In genomic region chr18:74148543-74149070, GRCh38 we compare ENCODE assay signal across 1 cellular context.
TF ChIP-seq lines count a peak whose summit lies in the region.

No MANE protein-coding gene starts in this region.

TF ChIP-seq in K562, 482 proteins besides CTCF, POLR2A, EP300 and RAD21 (continued from another document and continues in another):
- TF ChIP-seq, protein P1, sequence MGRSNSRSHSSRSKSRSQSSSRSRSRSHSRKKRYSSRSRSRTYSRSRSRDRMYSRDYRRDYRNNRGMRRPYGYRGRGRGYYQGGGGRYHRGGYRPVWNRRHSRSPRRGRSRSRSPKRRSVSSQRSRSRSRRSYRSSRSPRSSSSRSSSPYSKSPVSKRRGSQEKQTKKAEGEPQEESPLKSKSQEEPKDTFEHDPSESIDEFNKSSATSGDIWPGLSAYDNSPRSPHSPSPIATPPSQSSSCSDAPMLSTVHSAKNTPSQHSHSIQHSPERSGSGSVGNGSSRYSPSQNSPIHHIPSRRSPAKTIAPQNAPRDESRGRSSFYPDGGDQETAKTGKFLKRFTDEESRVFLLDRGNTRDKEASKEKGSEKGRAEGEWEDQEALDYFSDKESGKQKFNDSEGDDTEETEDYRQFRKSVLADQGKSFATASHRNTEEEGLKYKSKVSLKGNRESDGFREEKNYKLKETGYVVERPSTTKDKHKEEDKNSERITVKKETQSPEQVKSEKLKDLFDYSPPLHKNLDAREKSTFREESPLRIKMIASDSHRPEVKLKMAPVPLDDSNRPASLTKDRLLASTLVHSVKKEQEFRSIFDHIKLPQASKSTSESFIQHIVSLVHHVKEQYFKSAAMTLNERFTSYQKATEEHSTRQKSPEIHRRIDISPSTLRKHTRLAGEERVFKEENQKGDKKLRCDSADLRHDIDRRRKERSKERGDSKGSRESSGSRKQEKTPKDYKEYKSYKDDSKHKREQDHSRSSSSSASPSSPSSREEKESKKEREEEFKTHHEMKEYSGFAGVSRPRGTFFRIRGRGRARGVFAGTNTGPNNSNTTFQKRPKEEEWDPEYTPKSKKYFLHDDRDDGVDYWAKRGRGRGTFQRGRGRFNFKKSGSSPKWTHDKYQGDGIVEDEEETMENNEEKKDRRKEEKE (IDR thresholded peaks at IDR 0.05; ENCODE audit: borderline replicate concordance in 1 of 2, control insufficient read depth in 1 of 2, low read depth in 2 of 2, low read length in 1 of 2) = no peak
- TF ChIP-seq PCBP1 (IDR thresholded peaks at IDR 0.05; ENCODE audit: low read depth, low read length, poor library complexity, severe bottlenecking) = no peak
- TF ChIP-seq, protein P2, sequence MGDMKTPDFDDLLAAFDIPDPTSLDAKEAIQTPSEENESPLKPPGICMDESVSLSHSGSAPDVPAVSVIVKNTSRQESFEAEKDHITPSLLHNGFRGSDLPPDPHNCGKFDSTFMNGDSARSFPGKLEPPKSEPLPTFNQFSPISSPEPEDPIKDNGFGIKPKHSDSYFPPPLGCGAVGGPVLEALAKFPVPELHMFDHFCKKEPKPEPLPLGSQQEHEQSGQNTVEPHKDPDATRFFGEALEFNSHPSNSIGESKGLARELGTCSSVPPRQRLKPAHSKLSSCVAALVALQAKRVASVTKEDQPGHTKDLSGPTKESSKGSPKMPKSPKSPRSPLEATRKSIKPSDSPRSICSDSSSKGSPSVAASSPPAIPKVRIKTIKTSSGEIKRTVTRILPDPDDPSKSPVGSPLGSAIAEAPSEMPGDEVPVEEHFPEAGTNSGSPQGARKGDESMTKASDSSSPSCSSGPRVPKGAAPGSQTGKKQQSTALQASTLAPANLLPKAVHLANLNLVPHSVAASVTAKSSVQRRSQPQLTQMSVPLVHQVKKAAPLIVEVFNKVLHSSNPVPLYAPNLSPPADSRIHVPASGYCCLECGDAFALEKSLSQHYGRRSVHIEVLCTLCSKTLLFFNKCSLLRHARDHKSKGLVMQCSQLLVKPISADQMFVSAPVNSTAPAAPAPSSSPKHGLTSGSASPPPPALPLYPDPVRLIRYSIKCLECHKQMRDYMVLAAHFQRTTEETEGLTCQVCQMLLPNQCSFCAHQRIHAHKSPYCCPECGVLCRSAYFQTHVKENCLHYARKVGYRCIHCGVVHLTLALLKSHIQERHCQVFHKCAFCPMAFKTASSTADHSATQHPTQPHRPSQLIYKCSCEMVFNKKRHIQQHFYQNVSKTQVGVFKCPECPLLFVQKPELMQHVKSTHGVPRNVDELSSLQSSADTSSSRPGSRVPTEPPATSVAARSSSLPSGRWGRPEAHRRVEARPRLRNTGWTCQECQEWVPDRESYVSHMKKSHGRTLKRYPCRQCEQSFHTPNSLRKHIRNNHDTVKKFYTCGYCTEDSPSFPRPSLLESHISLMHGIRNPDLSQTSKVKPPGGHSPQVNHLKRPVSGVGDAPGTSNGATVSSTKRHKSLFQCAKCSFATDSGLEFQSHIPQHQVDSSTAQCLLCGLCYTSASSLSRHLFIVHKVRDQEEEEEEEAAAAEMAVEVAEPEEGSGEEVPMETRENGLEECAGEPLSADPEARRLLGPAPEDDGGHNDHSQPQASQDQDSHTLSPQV (IDR thresholded peaks at IDR 0.05) = no peak
- no peak for TF ChIP-seq MBD2 (IDR thresholded peaks at IDR 0.05; ENCODE audit: borderline replicate concordance, low read depth)
- no peak for TF ChIP-seq MTA3 (IDR thresholded peaks at IDR 0.05; ENCODE audit: borderline replicate concordance)
- TF ChIP-seq KAT8 (IDR thresholded peaks at IDR 0.05; ENCODE audit: low read depth) = no peak
- TF ChIP-seq HEY1 (CRISPR knock-in tag; IDR thresholded peaks at IDR 0.05; ENCODE audit: borderline replicate concordance) = no peak
- TF ChIP-seq, protein P3, sequence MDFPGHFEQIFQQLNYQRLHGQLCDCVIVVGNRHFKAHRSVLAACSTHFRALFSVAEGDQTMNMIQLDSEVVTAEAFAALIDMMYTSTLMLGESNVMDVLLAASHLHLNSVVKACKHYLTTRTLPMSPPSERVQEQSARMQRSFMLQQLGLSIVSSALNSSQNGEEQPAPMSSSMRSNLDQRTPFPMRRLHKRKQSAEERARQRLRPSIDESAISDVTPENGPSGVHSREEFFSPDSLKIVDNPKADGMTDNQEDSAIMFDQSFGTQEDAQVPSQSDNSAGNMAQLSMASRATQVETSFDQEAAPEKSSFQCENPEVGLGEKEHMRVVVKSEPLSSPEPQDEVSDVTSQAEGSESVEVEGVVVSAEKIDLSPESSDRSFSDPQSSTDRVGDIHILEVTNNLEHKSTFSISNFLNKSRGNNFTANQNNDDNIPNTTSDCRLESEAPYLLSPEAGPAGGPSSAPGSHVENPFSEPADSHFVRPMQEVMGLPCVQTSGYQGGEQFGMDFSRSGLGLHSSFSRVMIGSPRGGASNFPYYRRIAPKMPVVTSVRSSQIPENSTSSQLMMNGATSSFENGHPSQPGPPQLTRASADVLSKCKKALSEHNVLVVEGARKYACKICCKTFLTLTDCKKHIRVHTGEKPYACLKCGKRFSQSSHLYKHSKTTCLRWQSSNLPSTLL (IDR thresholded peaks at IDR 0.05) = no peak
- peak; percentile 42 for TF ChIP-seq PHF20 (IDR thresholded peaks at IDR 0.05; ENCODE audit: partially characterized antibody)
- no peak for TF ChIP-seq CBFA2T2 (conservative IDR thresholded peaks at IDR 0.05)
- TF ChIP-seq ATF1 (CRISPR knock-in tag; IDR thresholded peaks at IDR 0.05) = no peak
- peak; percentile 79 for TF ChIP-seq ATF1 (tag; IDR thresholded peaks at IDR 0.05)
- no peak for TF ChIP-seq ZFP36 (IDR thresholded peaks at IDR 0.05; ENCODE audit: low read depth, low read length, partially characterized antibody)
- no peak for TF ChIP-seq ARHGAP35 (IDR thresholded peaks at IDR 0.05; ENCODE audit: partially characterized antibody)
- TF ChIP-seq PHTF2 (CRISPR knock-in tag; IDR thresholded peaks at IDR 0.05) = no peak
- TF ChIP-seq KLF16 (IDR thresholded peaks at IDR 0.05) = no peak
- no peak for TF ChIP-seq MXD1 (CRISPR knock-in tag; IDR thresholded peaks at IDR 0.05; ENCODE audit: borderline replicate concordance, poor library complexity, severe bottlenecking)
- no peak for TF ChIP-seq DDX20 (tag; IDR thresholded peaks at IDR 0.05; ENCODE audit: low read depth)
- no peak for TF ChIP-seq PHB (CRISPR knock-in tag; IDR thresholded peaks at IDR 0.05)
- TF ChIP-seq E4F1 (CRISPR knock-in tag; IDR thresholded peaks at IDR 0.05; ENCODE audit: borderline replicate concordance) = no peak
- TF ChIP-seq ZNF696 (CRISPR knock-in tag; conservative IDR thresholded peaks at IDR 0.05) = no peak
- TF ChIP-seq USF2 (CRISPR knock-in tag; IDR thresholded peaks at IDR 0.05) = no peak
- TF ChIP-seq HNRNPLL (IDR thresholded peaks at IDR 0.05; ENCODE audit: low read depth, low read length, poor library complexity, severe bottlenecking) = no peak
- TF ChIP-seq CHD2 (IDR thresholded peaks at IDR 0.05; ENCODE audit: low read depth, low read length) = no peak
- no peak for TF ChIP-seq HDAC8 (tag; IDR thresholded peaks at IDR 0.05)
- TF ChIP-seq TFAM (CRISPR knock-in tag; conservative IDR thresholded peaks at IDR 0.05) = no peak
- TF ChIP-seq ZNF384 (IDR thresholded peaks at IDR 0.05; ENCODE audit: low read depth, low read length) = no peak
- TF ChIP-seq FOXO4 (CRISPR knock-in tag; IDR thresholded peaks at IDR 0.05) = no peak
- TF ChIP-seq ZBTB2 (IDR thresholded peaks at IDR 0.05) = no peak
- TF ChIP-seq TOE1 (IDR thresholded peaks at IDR 0.05; ENCODE audit: borderline replicate concordance) = no peak
- no peak for TF ChIP-seq TOE1 (CRISPR knock-in tag; IDR thresholded peaks at IDR 0.05; ENCODE audit: borderline replicate concordance, low read depth)
- TF ChIP-seq CBX5 (IDR thresholded peaks at IDR 0.05; ENCODE audit: borderline replicate concordance, low read depth) = no peak
- no peak for TF ChIP-seq CEBPB (tag; IDR thresholded peaks at IDR 0.05)
- TF ChIP-seq HDAC1 (IDR thresholded peaks at IDR 0.05) = peak in 1 of 2 experiments; percentile 57; a peak in 1 of 4 replicates
- TF ChIP-seq TGIF2 (CRISPR knock-in tag; IDR thresholded peaks at IDR 0.05) = no peak
- TF ChIP-seq LCOR (CRISPR knock-in tag; IDR thresholded peaks at IDR 0.05) = no peak
- TF ChIP-seq, protein P4, sequence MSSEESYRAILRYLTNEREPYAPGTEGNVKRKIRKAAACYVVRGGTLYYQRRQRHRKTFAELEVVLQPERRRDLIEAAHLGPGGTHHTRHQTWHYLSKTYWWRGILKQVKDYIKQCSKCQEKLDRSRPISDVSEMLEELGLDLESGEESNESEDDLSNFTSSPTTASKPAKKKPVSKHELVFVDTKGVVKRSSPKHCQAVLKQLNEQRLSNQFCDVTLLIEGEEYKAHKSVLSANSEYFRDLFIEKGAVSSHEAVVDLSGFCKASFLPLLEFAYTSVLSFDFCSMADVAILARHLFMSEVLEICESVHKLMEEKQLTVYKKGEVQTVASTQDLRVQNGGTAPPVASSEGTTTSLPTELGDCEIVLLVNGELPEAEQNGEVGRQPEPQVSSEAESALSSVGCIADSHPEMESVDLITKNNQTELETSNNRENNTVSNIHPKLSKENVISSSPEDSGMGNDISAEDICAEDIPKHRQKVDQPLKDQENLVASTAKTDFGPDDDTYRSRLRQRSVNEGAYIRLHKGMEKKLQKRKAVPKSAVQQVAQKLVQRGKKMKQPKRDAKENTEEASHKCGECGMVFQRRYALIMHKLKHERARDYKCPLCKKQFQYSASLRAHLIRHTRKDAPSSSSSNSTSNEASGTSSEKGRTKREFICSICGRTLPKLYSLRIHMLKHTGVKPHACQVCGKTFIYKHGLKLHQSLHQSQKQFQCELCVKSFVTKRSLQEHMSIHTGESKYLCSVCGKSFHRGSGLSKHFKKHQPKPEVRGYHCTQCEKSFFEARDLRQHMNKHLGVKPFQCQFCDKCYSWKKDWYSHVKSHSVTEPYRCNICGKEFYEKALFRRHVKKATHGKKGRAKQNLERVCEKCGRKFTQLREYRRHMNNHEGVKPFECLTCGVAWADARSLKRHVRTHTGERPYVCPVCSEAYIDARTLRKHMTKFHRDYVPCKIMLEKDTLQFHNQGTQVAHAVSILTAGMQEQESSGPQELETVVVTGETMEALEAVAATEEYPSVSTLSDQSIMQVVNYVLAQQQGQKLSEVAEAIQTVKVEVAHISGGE (CRISPR knock-in tag; IDR thresholded peaks at IDR 0.05) = peak in 1 of 3 experiments; percentile 3; a peak in 1 of 6 replicates
- TF ChIP-seq KHSRP (IDR thresholded peaks at IDR 0.05) = no peak
- TF ChIP-seq ZNF133 (CRISPR knock-in tag; IDR thresholded peaks at IDR 0.05) = no peak
- no peak for TF ChIP-seq SAFB (IDR thresholded peaks at IDR 0.05; ENCODE audit: borderline replicate concordance, low read depth, low read length)
- TF ChIP-seq PTRF (tag; IDR thresholded peaks at IDR 0.05) = no peak
- TF ChIP-seq ZNF316 (IDR thresholded peaks at IDR 0.05) = no peak
- TF ChIP-seq FOXK2 (conservative IDR thresholded peaks at IDR 0.05 in 1 of 2, IDR thresholded peaks at IDR 0.05 in 1 of 2; ENCODE audit: low read depth in 2 of 2) = no peak
- no peak for TF ChIP-seq MYC (IDR thresholded peaks at IDR 0.05; ENCODE audit: low read depth, low read length)
- no peak for TF ChIP-seq MYC (CRISPR knock-in tag; IDR thresholded peaks at IDR 0.05; ENCODE audit: borderline replicate concordance, low read depth)
- no peak for TF ChIP-seq ZNF232 (CRISPR knock-in tag; IDR thresholded peaks at IDR 0.05)
- peak; percentile 2; the same call in 1 of the 2 replicates for TF ChIP-seq ZNF76 (CRISPR knock-in tag; IDR thresholded peaks at IDR 0.05; ENCODE audit: borderline replicate concordance)
- TF ChIP-seq NR2C2 (CRISPR knock-in tag; IDR thresholded peaks at IDR 0.05) = no peak
- TF ChIP-seq NR2C2 (tag; IDR thresholded peaks at IDR 0.05) = 0 out of 2 replicates have a peak, but pooled peaks have one; percentile 57
- TF ChIP-seq ZC3H8 (IDR thresholded peaks at IDR 0.05) = no peak
- TF ChIP-seq MTF1 (CRISPR knock-in tag; IDR thresholded peaks at IDR 0.05; ENCODE audit: borderline replicate concordance) = no peak
